ENCODE assay signal across 22 cellular contexts in the genomic region with DNA sequence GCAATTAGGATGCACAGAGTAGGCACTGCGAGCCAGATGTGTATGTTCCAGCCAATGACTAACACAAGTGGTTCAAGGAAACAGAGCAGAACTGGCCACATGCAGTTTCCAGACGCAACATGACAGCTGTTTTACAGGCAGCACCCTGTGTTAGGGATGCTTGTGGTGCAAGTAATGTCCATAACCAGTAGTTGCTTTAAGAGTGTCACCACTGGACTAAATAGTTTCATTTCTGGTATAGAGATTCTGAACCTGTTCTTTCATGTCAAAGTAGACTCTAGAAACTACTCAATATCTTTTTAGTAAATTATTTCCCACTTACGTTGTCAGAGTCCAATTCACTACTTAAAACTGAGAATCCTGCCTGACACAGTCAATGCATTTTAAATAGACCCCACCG.
"Had no signal": no experiment of that assay in that cellular context is flagged by ENCODE, and none has a peak within 500 bp of the region (broad histone marks: within the 10 kb centered on the region; RNA-seq: fewer than 3 reads in every experiment).

No MANE protein-coding gene starts in this region.

- H3K27ac Mint-ChIP-seq: activated naive CD8-positive, alpha-beta T cell; activated T-cell treated with anti-CD3 and anti-CD28 coated beads, Interleukin-2, amount 50 U/mL, for 24 hours; activated T-helper 17 cell treated with anti-CD3 and anti-CD28 coated beads, Interleukin-2, amount 50 U/mL, for 72 hours; nephron; stimulated activated naive CD8-positive, alpha-beta T cell treated with anti-CD3 and anti-CD28 coated beads, Interleukin-15, Interleukin-2, amounts not matched to agents 100 ng/mL and 50 ng/mL, for 24 hours had no signal

- H3K27me3 Mint-ChIP-seq: activated naive CD8-positive, alpha-beta T cell; central memory CD8-positive, alpha-beta T cell; stimulated activated naive CD8-positive, alpha-beta T cell treated with anti-CD3 and anti-CD28 coated beads, Interleukin-15, Interleukin-2, amounts not matched to agents 100 ng/mL and 50 ng/mL, for 24 hours had no signal

- H3K9me3 Mint-ChIP-seq: activated T-cell treated with anti-CD3 and anti-CD28 coated beads, Interleukin-2, amount 50 U/mL, for 24 hours; activated T-helper 17 cell treated with anti-CD3 and anti-CD28 coated beads, Interleukin-2, amount 50 U/mL, for 72 hours; central memory CD8-positive, alpha-beta T cell; nephron; stimulated activated naive CD8-positive, alpha-beta T cell treated with anti-CD3 and anti-CD28 coated beads, Interleukin-15, Interleukin-2, amounts not matched to agents 100 ng/mL and 50 ng/mL, for 24 hours had no signal

- H3K36me3 Mint-ChIP-seq: activated naive CD8-positive, alpha-beta T cell had no signal

- ATAC-seq: activated T-helper 17 cell treated with anti-CD3 and anti-CD28 coated beads, Interleukin-2, amount 50 U/mL, for 72 hours; gastroesophageal sphincter; heart left ventricle; left ventricle myocardium superior; right cardiac atrium; upper lobe of right lung had no signal

- H3K4me3 Mint-ChIP-seq: activated naive CD8-positive, alpha-beta T cell; activated T-cell treated with anti-CD3 and anti-CD28 coated beads, Interleukin-2, amount 50 U/mL, for 24 hours; activated T-helper 17 cell treated with anti-CD3 and anti-CD28 coated beads, Interleukin-2, amount 50 U/mL, for 72 hours; central memory CD8-positive, alpha-beta T cell; nephron; stimulated activated naive CD8-positive, alpha-beta T cell treated with anti-CD3 and anti-CD28 coated beads, Interleukin-15, Interleukin-2, amounts not matched to agents 100 ng/mL and 50 ng/mL, for 24 hours had no signal

- DNase-seq: activated CD4-positive, alpha-beta T cell treated with anti-CD3 and anti-CD28 coated beads for 1 hour; activated CD4-positive, alpha-beta T cell treated with anti-CD3 and anti-CD28 coated beads, Interleukin-2, amount 50 U/mL, for 1 hour; activated naive CD4-positive, alpha-beta T cell; activated T-cell treated with anti-CD3 and anti-CD28 coated beads, Interleukin-2, amount 50 U/mL, for 24 hours; adrenal gland; dorsolateral prefrontal cortex; heart left ventricle; left ventricle myocardium superior; mammary epithelial cell; nucleus accumbens; right cardiac atrium; stimulated activated CD4-positive, alpha-beta T cell treated with anti-CD3 and anti-CD28 coated beads, Interleukin-12 subunit alpha, Interleukin-12 subunit beta, amount 100 ng/mL, for 4 hours; substantia nigra; T-helper 9 cell; thyroid gland; upper lobe of right lung had no signal

- H3K4me1 Mint-ChIP-seq: nephron had no signal
